Comparison of ENCODE assay signal across 8 cellular contexts in the genomic region with DNA sequence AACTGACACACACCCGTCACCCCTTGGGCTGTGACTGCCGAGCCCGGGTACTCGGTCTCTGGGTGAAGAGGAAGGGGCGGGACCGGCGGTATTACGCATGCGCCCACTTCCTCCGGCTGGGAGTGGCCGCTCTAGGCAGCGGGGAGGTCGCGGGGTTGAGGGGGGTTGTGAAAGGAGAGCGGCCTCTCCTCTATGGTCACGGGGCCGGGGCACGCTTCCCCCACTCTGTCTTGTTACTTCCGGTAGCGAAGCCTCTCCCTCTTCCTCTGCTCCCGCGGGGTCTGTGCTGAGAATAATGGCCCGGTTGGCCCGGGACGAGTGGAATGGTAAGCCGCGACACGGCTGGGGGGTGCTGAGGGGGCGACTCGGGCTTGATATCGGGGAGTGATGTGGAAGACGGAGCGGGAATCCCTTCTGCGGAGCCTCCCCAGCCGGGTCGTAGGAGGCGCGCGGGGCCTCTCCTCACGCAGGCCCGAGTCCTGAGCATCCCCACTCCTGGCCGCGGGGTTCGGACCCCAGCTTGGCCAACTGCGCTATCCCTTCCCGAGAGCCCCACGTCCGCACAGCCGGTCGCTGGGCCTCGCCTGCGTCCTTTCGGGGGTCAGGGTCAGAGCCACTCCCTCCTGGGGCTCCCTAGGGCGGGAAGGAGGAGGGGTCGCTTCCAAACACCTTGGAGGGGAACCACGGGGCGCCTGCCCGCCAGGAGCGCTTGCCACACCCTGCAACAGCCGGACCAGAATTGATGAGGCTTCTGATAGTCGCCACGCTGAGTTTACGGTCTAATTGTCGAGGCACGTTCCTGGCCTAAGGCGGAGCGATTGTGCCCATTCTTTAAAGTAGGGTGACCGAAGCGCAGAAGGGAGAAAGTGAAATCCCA. TPM values are rescaled to one million over a fixed set of nuclear protein-coding genes. Genes with fewer than 3 reads are reported as not detected.
A peak's percentile ranks its signal among the peaks of the same experiment; 100 is the strongest.
DNase-seq lines count a peak whose midpoint lies in the region; ATAC-seq, FAIRE-seq and TF ChIP-seq lines count a peak whose summit lies in the region.

A gene with protein sequence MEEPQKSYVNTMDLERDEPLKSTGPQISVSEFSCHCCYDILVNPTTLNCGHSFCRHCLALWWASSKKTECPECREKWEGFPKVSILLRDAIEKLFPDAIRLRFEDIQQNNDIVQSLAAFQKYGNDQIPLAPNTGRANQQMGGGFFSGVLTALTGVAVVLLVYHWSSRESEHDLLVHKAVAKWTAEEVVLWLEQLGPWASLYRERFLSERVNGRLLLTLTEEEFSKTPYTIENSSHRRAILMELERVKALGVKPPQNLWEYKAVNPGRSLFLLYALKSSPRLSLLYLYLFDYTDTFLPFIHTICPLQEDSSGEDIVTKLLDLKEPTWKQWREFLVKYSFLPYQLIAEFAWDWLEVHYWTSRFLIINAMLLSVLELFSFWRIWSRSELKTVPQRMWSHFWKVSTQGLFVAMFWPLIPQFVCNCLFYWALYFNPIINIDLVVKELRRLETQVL (plus strand): TSS at position 259 of the 877 bp plus-strand sequence. CDS start 11,396 bp downstream, outside the sequence.

- H3K14ac ChIP-seq in H1 (ENCODE audit: insufficient read length) (no peak within 1 kb of the TSS), mesenchymal stem cell (ENCODE audit: low read length in 2 of 2) (peak within 1 kb of the TSS in 1 of 2 experiments; percentile 48)

- H3K4me1 ChIP-seq in H1 (replicated peaks in 1 of 4; ENCODE audit: control insufficient read depth in 3 of 4, insufficient read depth in 4 of 4, low read length in 3 of 4) (peaks cover 16 to 23% (median 23%) of the 10 kb centered on the region in 4 experiments), mesenchymal stem cell (ENCODE audit: control insufficient read depth, insufficient read depth, low read depth, low read length) (peaks cover 11% of the 10 kb centered on the region)

- H3K9me3 ChIP-seq in H1 (ENCODE audit: insufficient read depth in 2 of 2, low read depth in 1 of 2, low read length in 1 of 2) (no peaks in the 10 kb centered on the region), mesenchymal stem cell (ENCODE audit: control insufficient read depth, low read length) (no peaks in the 10 kb centered on the region)

- H2BK20ac ChIP-seq in H1 (ENCODE audit: low read length), result no peak within 1 kb of the TSS

- no peak for TF ChIP-seq CTCF in H1 (IDR thresholded peaks at IDR 0.05; ENCODE audit: control extremely low read depth in 1 of 3, insufficient read depth in 1 of 3, low read depth in 1 of 3, low read length in 3 of 3)

- H3K23me2 ChIP-seq in H1 (ENCODE audit: low read depth, low read length), result peaks cover 8% of the 10 kb centered on the region

- WGBS in H1 (ENCODE audit: extremely low coverage in 1 of 2, insufficient coverage in 1 of 2, insufficient read length in 1 of 2, insufficient replicate concordance in 2 of 2, low coverage in 1 of 2, low lambda C conversion rate in 2 of 2, missing lambda C conversion rate in 1 of 2), 2 experiments, result 3% methylated on average over 47 of the region's 69 CpGs; no CpG with 5 or more reads in 1 of the 2 experiments
- WGBS in mesenchymal stem cell, result under 1% methylated on average over 53 of the region's 69 CpGs

- H2BK5ac ChIP-seq in H1 (ENCODE audit: low read depth, low read length) (peak within 1 kb of the TSS; percentile 96), mesenchymal stem cell (ENCODE audit: low read depth, low read length, poor library complexity, severe bottlenecking) (peak within 1 kb of the TSS; percentile 78)

- no peak for TF ChIP-seq RAD21 in H1 (IDR thresholded peaks at IDR 0.05 in 1 of 2, conservative IDR thresholded peaks at IDR 0.05 in 1 of 2; ENCODE audit: low read depth in 2 of 2, low read length in 2 of 2)

- POLR2A ChIA-PET in H1 (lab: Charles Lee; ENCODE audit: partially characterized antibody), result interaction anchor here (0.8 to 2.5 kb wide), 11 partner anchors 9 to 461 kb away, joined by 3 to 9 read pairs (median 3); a partner anchor contains a TSS

- H4K8ac ChIP-seq in H1 (ENCODE audit: extremely low read depth, insufficient read depth, low read length), result peak within 1 kb of the TSS; percentile 90; the same call in 1 of the 2 replicates
- H4K8ac ChIP-seq in mesenchymal stem cell (ENCODE audit: low read length), result peak within 1 kb of the TSS; percentile 84

- H2BK120ac ChIP-seq in H1 (replicated peaks; ENCODE audit: low read depth, low read length) (peak within 1 kb of the TSS; percentile 61), mesenchymal stem cell (ENCODE audit: low read depth, low read length) (peak within 1 kb of the TSS; percentile 86)

- H3K27me3 ChIP-seq in H1 (replicated peaks in 1 of 4; ENCODE audit: control insufficient read depth in 3 of 4, extremely low read depth in 1 of 4, insufficient read depth in 3 of 4, low read length in 3 of 4) (no peaks in the 10 kb centered on the region), mesenchymal stem cell (ENCODE audit: control insufficient read depth in 1 of 2, insufficient read depth in 1 of 2, low read length in 2 of 2) (no peaks in the 10 kb centered on the region)

- FAIRE-seq in HTR-8/SVneo (lab: Jason Lieb, UNC), result no peak
- FAIRE-seq in H1 (lab: Jason Lieb, UNC), result no peak

- peak in 1 of 2 experiments; percentile 1; a peak in 2 of 3 replicates for TF ChIP-seq EP300 in H1 (IDR thresholded peaks at IDR 0.05; ENCODE audit: borderline replicate concordance in 1 of 2, low read depth in 2 of 2, low read length in 2 of 2)

- peaks cover 7 to 49% of the 10 kb centered on the region in 2 experiments; a peak in 3 of 4 replicates for H3K79me2 ChIP-seq in H1 (ENCODE audit: control insufficient read depth in 1 of 2, insufficient read depth in 2 of 2, low read length in 2 of 2)

- H3K9ac ChIP-seq in H1 (replicated peaks in 1 of 4; ENCODE audit: extremely low read depth in 1 of 4, low read depth in 3 of 4, low read length in 3 of 4) (peak within 1 kb of the TSS; percentile 84 to 97 (median 90)), mesenchymal stem cell (ENCODE audit: low read length) (peak within 1 kb of the TSS; percentile 99)

- peak within 1 kb of the TSS; percentile 74 for H4K5ac ChIP-seq in H1 (ENCODE audit: insufficient read length, low read depth, low read length)

- no peak within 1 kb of the TSS for H2BK15ac ChIP-seq in H1 (ENCODE audit: low read length)
- H2BK15ac ChIP-seq in mesenchymal stem cell (ENCODE audit: low read depth, poor library complexity, severe bottlenecking), result peak within 1 kb of the TSS; percentile 15

- H2BK12ac ChIP-seq in H1 (ENCODE audit: low read depth, low read length), result peak within 1 kb of the TSS; percentile 77; the same call in 1 of the 2 replicates
- peak within 1 kb of the TSS; percentile 61 to 83 for H2BK12ac ChIP-seq in mesenchymal stem cell (ENCODE audit: low read length in 2 of 2)

- no peak within 1 kb of the TSS for H3K23ac ChIP-seq in H1 (ENCODE audit: insufficient read length)
- peak within 1 kb of the TSS in 1 of 2 experiments; percentile 86 for H3K23ac ChIP-seq in mesenchymal stem cell (ENCODE audit: low read length in 2 of 2)

- H2AK5ac ChIP-seq in H1 (ENCODE audit: low read depth, low read length) (peak within 1 kb of the TSS; percentile 84), mesenchymal stem cell (ENCODE audit: low read length, severe bottlenecking) (peak within 1 kb of the TSS; percentile 70)

- H4K91ac ChIP-seq in H1 (replicated peaks; ENCODE audit: insufficient read length, low read length) (peak within 1 kb of the TSS; percentile 77), mesenchymal stem cell (ENCODE audit: low read length) (peak within 1 kb of the TSS; percentile 97)

- H3K18ac ChIP-seq in H1 (ENCODE audit: extremely low read depth, low read length), result peak within 1 kb of the TSS; percentile 40; the same call in 1 of the 2 replicates
- peak within 1 kb of the TSS; percentile 86 to 92 for H3K18ac ChIP-seq in mesenchymal stem cell (ENCODE audit: low read depth in 1 of 2, low read length in 2 of 2)

- H3K4me3 ChIP-seq in H1 (ENCODE audit: extremely low read depth in 1 of 4, insufficient read depth in 2 of 4, low read depth in 3 of 4, low read length in 4 of 4) (peak within 1 kb of the TSS; percentile 86 to 98 (median 96)), mesenchymal stem cell (ENCODE audit: insufficient read depth in 1 of 2, low read depth in 1 of 2, low read length in 2 of 2) (peak within 1 kb of the TSS; percentile 88 to 97)

- H3K4ac ChIP-seq in H1 (replicated peaks; ENCODE audit: insufficient read length, low read depth, low read length) (no peak within 1 kb of the TSS), mesenchymal stem cell (ENCODE audit: low read depth in 1 of 2, low read length in 2 of 2) (peak within 1 kb of the TSS; percentile 85 to 92)

- CTCF ChIA-PET in H1 (lab: Charles Lee; ENCODE audit: partially characterized antibody), result no interaction called here

- peak; percentile 98 for TF ChIP-seq POLR2A in H1 (IDR thresholded peaks at IDR 0.05; ENCODE audit: control extremely low read depth in 1 of 2, low read depth in 2 of 2, low read length in 2 of 2)

- peak within 1 kb of the TSS; percentile 70 for H3K56ac ChIP-seq in H1 (replicated peaks; ENCODE audit: insufficient read length, low read depth, low read length)

- peaks cover 0 to 10% (median under 1%) of the 10 kb centered on the region in 4 experiments; a peak in 4 of 8 replicates for H3K36me3 ChIP-seq in H1 (ENCODE audit: control insufficient read depth in 2 of 4, insufficient read depth in 4 of 4, low read length in 3 of 4)
- peaks cover 3 to 18% of the 10 kb centered on the region in 2 experiments for H3K36me3 ChIP-seq in mesenchymal stem cell (ENCODE audit: control insufficient read depth in 1 of 2, insufficient read depth in 2 of 2, low read depth in 1 of 2, low read length in 2 of 2)

- H3K79me1 ChIP-seq in H1 (ENCODE audit: low read depth, low read length), result no peaks in the 10 kb centered on the region
- peaks cover 10% of the 10 kb centered on the region for H3K79me1 ChIP-seq in mesenchymal stem cell (replicated peaks; ENCODE audit: low read length, poor library complexity, severe bottlenecking)

- H4K20me1 ChIP-seq in H1 (replicated peaks in 1 of 2; ENCODE audit: control insufficient read depth in 1 of 2, insufficient read depth in 2 of 2, low read length in 2 of 2), result peaks cover 0 to 2% of the 10 kb centered on the region in 2 experiments

- peak within 1 kb of the TSS; percentile 89 to 91 for H3K4me2 ChIP-seq in H1 (ENCODE audit: insufficient read depth in 1 of 2, low read depth in 2 of 2, low read length in 2 of 2)
- H3K4me2 ChIP-seq in mesenchymal stem cell (ENCODE audit: low read length, poor library complexity, severe bottlenecking), result peak within 1 kb of the TSS; percentile 87

- ATAC-seq in GM21367 (IDR thresholded peaks at IDR 0.05; ENCODE audit: unreplicated experiment), result peak; percentile 56

- H3K27ac ChIP-seq in H1 (ENCODE audit: low read depth, low read length) (peak within 1 kb of the TSS; percentile 86), mesenchymal stem cell (ENCODE audit: low read length, poor library complexity, severe bottlenecking) (peak within 1 kb of the TSS; percentile 67)

- DNase-seq in COLO829 (ENCODE audit: low spot score) (peak; percentile 96), HTR-8/SVneo (ENCODE audit: insufficient read length, low spot score) (peak; percentile 97), NOMO-1 treated with dmso at 0.1 percent for 144 hours (lab: John Stamatoyannopoulos, UW; ENCODE audit: unreplicated experiment) (peak; percentile 96), H1 (ENCODE audit: low read depth in 1 of 2, low spot score in 2 of 2) (peak; percentile 95 to 98), mesenchymal stem cell (peak; percentile 97)
- DNase-seq in activated CD8-positive, alpha-beta memory T cell treated with anti-CD3 and anti-CD28 coated beads for 48 hours (ENCODE audit: low read depth in 2 of 3, low spot score in 2 of 3), result peak; percentile 94 to 99 (median 98)
- DNase-seq in stimulated activated CD8-positive, alpha-beta memory T cell treated with anti-CD3 and anti-CD28 coated beads, Interleukin-12 subunit alpha, Interleukin-12 subunit beta, amount 100 ng/mL, for 4 hours (ENCODE audit: low read depth), result peak; percentile 99

- H2AFZ ChIP-seq in H1 (ENCODE audit: low read length) (no peak within 1 kb of the TSS), mesenchymal stem cell (ENCODE audit: low read depth, low read length) (no peak within 1 kb of the TSS)

RNA-seq across cellular contexts. Expression of the gene that starts here (rescaled TPM):
- total RNA-seq in H1 (2021; fragmentation: NEBNext Ultra II Directional; extraction: Animal tissue kit (Norgen Biotek cat#: 25700)), result 75.5 and 78.2 TPM in 2 replicates
- 48.2 and 56.9 TPM in 2 replicates for polyA plus RNA-seq in H1 (2011; rRNA removed)
- polyA plus RNA-seq in H1 (2011; cell fraction: cytosol; rRNA removed), result 68.9 TPM
- polyA plus RNA-seq in H1 (2011; cell fraction: nucleus; rRNA removed), result 26.3 TPM
- polyA plus RNA-seq in H1 (2012, experiment 1 of 2), result 63.0 to 79.8 TPM (median 65.8 TPM) in 4 replicates
- 50.3 TPM for polyA plus RNA-seq in H1 (2012, experiment 2 of 2)
- polyA plus RNA-seq in H1 (2013, experiment 1 of 2), result 85.5 TPM
- 95.9 TPM for polyA plus RNA-seq in H1 (2013, experiment 2 of 2)
- polyA minus RNA-seq in H1 (2011; rRNA and poly(A)+ RNA removed), result 88.5 and 101 TPM in 2 replicates
- 47.0 TPM for polyA minus RNA-seq in H1 (2011; cell fraction: cytosol; rRNA and poly(A)+ RNA removed)
- polyA minus RNA-seq in H1 (2011; cell fraction: nucleus; rRNA and poly(A)+ RNA removed), result 43.1 TPM
- polyA plus RNA-seq in mesenchymal stem cell (2013, experiment 1 of 2), result 83.3 TPM
- polyA plus RNA-seq in mesenchymal stem cell (2013, experiment 2 of 2), result 84.4 TPM

Comparison
In these comparisons a context has a peak if more than half of its experiments do, and no peak if none do; other contexts are left out.
1. Peak in every context shown above with its lines: DNase-seq, ATAC-seq, H3K4me3 ChIP-seq and H3K27ac ChIP-seq.